Comparison of ENCODE assay signal across 9 cellular contexts in the genomic region with DNA sequence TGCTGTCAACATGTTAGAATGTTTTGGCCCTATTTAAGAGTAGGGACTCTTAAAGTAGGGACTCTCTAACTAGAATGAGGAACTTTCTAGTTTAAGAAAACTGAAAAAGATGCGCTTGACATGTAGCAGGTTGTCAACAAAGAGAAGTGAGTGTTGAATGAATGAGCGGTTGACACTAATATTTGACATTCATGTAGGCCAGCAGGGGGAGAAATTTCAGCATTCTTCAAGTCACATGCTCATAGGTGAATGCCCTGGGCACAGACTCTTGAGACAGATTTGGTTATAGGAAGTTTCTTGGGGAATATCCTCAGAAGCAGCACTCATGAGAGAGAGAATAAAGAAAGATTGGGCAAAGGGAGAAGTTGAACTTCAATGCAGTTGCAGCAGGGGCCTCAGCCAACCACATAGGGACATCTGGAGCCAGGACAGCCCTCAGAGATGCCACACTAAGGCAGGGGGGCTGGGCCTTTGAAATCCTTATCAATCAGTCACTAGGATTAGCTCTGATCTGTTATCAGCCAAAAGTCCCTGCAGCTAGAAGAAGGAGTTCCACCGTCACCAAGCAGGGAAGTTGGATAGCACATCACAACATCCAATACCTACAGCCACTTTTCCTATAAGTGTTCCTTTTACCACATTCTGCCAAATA.
DNase-seq lines count a peak whose midpoint lies in the region; ATAC-seq and TF ChIP-seq lines count a peak whose summit lies in the region.
"Had no signal": no experiment of that assay in that cellular context is flagged by ENCODE, and none has a peak within 500 bp of the region (broad histone marks: within the 10 kb centered on the region; RNA-seq: fewer than 3 reads in every experiment).

No MANE protein-coding gene starts in this region.

- TF ChIP-seq CTCF in GM13977 (IDR thresholded peaks at IDR 0.05; ENCODE audit: extremely low read depth, insufficient read depth, missing control alignments) (peak; percentile 47), HCT116 (IDR thresholded peaks at IDR 0.05 in 2 of 3, conservative IDR thresholded peaks at IDR 0.05 in 1 of 3; ENCODE audit: borderline replicate concordance in 1 of 3, insufficient read depth in 1 of 3, low read depth in 2 of 3, low read length in 2 of 3) (peak in 2 of 3 experiments; percentile 14 to 33; a peak in 1 of 6 replicates), Loucy (conservative IDR thresholded peaks at IDR 0.05; ENCODE audit: low read length) (peak; percentile 41; the same call in 1 of the 2 replicates)

- no peaks in the 10 kb centered on the region for H4K20me1 ChIP-seq in HCT116 (ENCODE audit: insufficient read depth)
- H4K20me1 ChIP-seq in Loucy (ENCODE audit: insufficient read depth, low read length, poor library complexity, severe bottlenecking) = no peaks in the 10 kb centered on the region

- TF ChIP-seq RAD21 in HCT116 (IDR thresholded peaks at IDR 0.05; ENCODE audit: low read depth) = no peak

- H3K9me2 ChIP-seq in HCT116 (ENCODE audit: insufficient read depth) (no peaks in the 10 kb centered on the region), Loucy (replicated peaks; ENCODE audit: low read depth, low read length) (no peaks in the 10 kb centered on the region)

- H3K9me3 ChIP-seq in HCT116 (ENCODE audit: control insufficient read depth in 1 of 2, insufficient read depth in 1 of 2, low read depth in 1 of 2, low read length in 2 of 2) = peaks cover 0 to 4% of the 10 kb centered on the region in 2 experiments; a peak in 1 of 4 replicates
- H3K9me3 ChIP-seq in Loucy (ENCODE audit: insufficient read depth, low read depth, low read length) = no peaks in the 10 kb centered on the region

- no TSS peak for BruUV-seq in HCT116 (replicated peaks; lab: Mats Ljungman, UMichigan)

- H3K9ac ChIP-seq in HCT116 (ENCODE audit: low read length) (no peak overlapping the region), Loucy (ENCODE audit: low read depth, low read length, poor library complexity, severe bottlenecking) (no peak overlapping the region)

- H2AFZ ChIP-seq in HCT116 (ENCODE audit: low read depth, low read length, poor library complexity, severe bottlenecking) (no peak overlapping the region), Loucy (ENCODE audit: low read length) (no peak overlapping the region)

- TF ChIP-seq POLR2A in HCT116 (IDR thresholded peaks at IDR 0.05; ENCODE audit: borderline replicate concordance, extremely low read depth, insufficient read depth, insufficient read length) = no peak

- peak; percentile 59; the same call in 1 of the 2 replicates for ATAC-seq in HCT116
- no peak for ATAC-seq in HG03439 (IDR thresholded peaks at IDR 0.05; ENCODE audit: unreplicated experiment)
- ATAC-seq: activated naive CD4-positive, alpha-beta T cell treated with anti-CD3 and anti-CD28 coated beads, Interleukin-2, amount 50 U/mL, for 72 hours had no signal

- intact Hi-C loops in HCT116 (cut with micrococcal nuclease) = loop anchor here (5.0 kb wide), 1 partner anchor 206 kb away; no protein-coding TSS in a partner anchor

- H3K27me3 ChIP-seq in HCT116 (ENCODE audit: insufficient read depth, low read length) (no peaks in the 10 kb centered on the region), Loucy (ENCODE audit: insufficient read depth, low read length, poor library complexity, severe bottlenecking) (no peaks in the 10 kb centered on the region), H7 (ENCODE audit: control insufficient read depth, insufficient read depth, low read length) (no peaks in the 10 kb centered on the region)

- H3K79me2 ChIP-seq in HCT116 (ENCODE audit: insufficient read depth, low read length) (no peaks in the 10 kb centered on the region), Loucy (ENCODE audit: insufficient read depth, low read length) (no peaks in the 10 kb centered on the region)

- DNase-seq in GM13977 (ENCODE audit: low spot score) (peak; percentile 21), HCT116 (ENCODE audit: low read depth, low spot score) (peak; percentile 2), kidney glomerular epithelial cell (lab: John Stamatoyannopoulos, UW) (peak; percentile 1), H7 (no peak), DMS114 treated with DMSO at 0.1 percent for 48 hours (lab: John Stamatoyannopoulos, UW; ENCODE audit: unreplicated experiment) (no peak), T-helper 1 cell (no peak)

- POLR2A ChIA-PET in HCT116 (lab: Charles Lee) = no interaction called here

- H3K4me2 ChIP-seq in HCT116 (ENCODE audit: low read length) = no peak overlapping the region
- no peak overlapping the region for H3K4me2 ChIP-seq in Loucy (ENCODE audit: low read depth, low read length, poor library complexity, severe bottlenecking)

- no peak overlapping the region for H3K27ac ChIP-seq in HCT116 (ENCODE audit: low read depth, low read length)

- H3K36me3 ChIP-seq in HCT116 (ENCODE audit: control insufficient read depth in 1 of 2, insufficient read depth in 2 of 2, low read length in 2 of 2) (no peaks in the 10 kb centered on the region), Loucy (ENCODE audit: insufficient read depth, low read length) (no peaks in the 10 kb centered on the region), H7 (replicated peaks; ENCODE audit: control insufficient read depth, insufficient read depth, low read length) (no peaks in the 10 kb centered on the region)

- RAD21 ChIA-PET in HCT116 (lab: Charles Lee; ENCODE audit: low non-redundant PET in 1 of 2, low total read pairs in 2 of 2, uncharacterized antibody in 2 of 2, unreplicated experiment in 2 of 2) = no interaction called here

- no peaks in the 10 kb centered on the region for H3K4me1 ChIP-seq in HCT116 (ENCODE audit: control insufficient read depth in 1 of 2, insufficient read depth in 2 of 2, low read length in 2 of 2)
- H3K4me1 ChIP-seq in Loucy (ENCODE audit: insufficient read depth, low read length, poor library complexity, severe bottlenecking) = no peaks in the 10 kb centered on the region

- CTCF ChIA-PET in HCT116 (lab: Charles Lee) = interaction anchor here (0.8 to 1.7 kb wide), 4 partner anchors 180 to 229 kb away, joined by 3 to 5 read pairs (median 4); no protein-coding TSS in a partner anchor

- in situ Hi-C loops in GM13977 (cut with MboI; ENCODE audit: low pct_unique_long_range_greater_than_20kb, low sequenced_read_pairs, unreplicated experiment) = loop anchor here (25.0 kb wide), 1 partner anchor 196 kb away; no protein-coding TSS in a partner anchor

- H3K4me3 ChIP-seq in HCT116 (replicated peaks in 1 of 2; ENCODE audit: low read depth in 1 of 2, low read length in 2 of 2) (no peak overlapping the region), Loucy (ENCODE audit: low read length, poor library complexity, severe bottlenecking) (no peak overlapping the region), H7 (ENCODE audit: insufficient read depth, low read depth, low read length) (no peak overlapping the region)

- no peaks in the 10 kb centered on the region for H3F3A ChIP-seq in Loucy (ENCODE audit: low read depth)

TF ChIP-seq in HCT116, 20 proteins besides CTCF, POLR2A, EP300 and RAD21 (continues in another document):
- no peak for TF ChIP-seq SRF (IDR thresholded peaks at IDR 0.05; ENCODE audit: low read depth)
- TF ChIP-seq SP1 (IDR thresholded peaks at IDR 0.05; ENCODE audit: low read depth) = no peak
- TF ChIP-seq, protein P1, sequence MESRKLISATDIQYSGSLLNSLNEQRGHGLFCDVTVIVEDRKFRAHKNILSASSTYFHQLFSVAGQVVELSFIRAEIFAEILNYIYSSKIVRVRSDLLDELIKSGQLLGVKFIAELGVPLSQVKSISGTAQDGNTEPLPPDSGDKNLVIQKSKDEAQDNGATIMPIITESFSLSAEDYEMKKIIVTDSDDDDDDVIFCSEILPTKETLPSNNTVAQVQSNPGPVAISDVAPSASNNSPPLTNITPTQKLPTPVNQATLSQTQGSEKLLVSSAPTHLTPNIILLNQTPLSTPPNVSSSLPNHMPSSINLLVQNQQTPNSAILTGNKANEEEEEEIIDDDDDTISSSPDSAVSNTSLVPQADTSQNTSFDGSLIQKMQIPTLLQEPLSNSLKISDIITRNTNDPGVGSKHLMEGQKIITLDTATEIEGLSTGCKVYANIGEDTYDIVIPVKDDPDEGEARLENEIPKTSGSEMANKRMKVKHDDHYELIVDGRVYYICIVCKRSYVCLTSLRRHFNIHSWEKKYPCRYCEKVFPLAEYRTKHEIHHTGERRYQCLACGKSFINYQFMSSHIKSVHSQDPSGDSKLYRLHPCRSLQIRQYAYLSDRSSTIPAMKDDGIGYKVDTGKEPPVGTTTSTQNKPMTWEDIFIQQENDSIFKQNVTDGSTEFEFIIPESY (IDR thresholded peaks at IDR 0.05; ENCODE audit: extremely low read depth, insufficient replicate concordance, low read length) = no peak
- TF ChIP-seq CBX3 (IDR thresholded peaks at IDR 0.05; ENCODE audit: low read depth) = no peak
- TF ChIP-seq EZH2 (IDR thresholded peaks at IDR 0.05) = no peak
- TF ChIP-seq, protein P2, sequence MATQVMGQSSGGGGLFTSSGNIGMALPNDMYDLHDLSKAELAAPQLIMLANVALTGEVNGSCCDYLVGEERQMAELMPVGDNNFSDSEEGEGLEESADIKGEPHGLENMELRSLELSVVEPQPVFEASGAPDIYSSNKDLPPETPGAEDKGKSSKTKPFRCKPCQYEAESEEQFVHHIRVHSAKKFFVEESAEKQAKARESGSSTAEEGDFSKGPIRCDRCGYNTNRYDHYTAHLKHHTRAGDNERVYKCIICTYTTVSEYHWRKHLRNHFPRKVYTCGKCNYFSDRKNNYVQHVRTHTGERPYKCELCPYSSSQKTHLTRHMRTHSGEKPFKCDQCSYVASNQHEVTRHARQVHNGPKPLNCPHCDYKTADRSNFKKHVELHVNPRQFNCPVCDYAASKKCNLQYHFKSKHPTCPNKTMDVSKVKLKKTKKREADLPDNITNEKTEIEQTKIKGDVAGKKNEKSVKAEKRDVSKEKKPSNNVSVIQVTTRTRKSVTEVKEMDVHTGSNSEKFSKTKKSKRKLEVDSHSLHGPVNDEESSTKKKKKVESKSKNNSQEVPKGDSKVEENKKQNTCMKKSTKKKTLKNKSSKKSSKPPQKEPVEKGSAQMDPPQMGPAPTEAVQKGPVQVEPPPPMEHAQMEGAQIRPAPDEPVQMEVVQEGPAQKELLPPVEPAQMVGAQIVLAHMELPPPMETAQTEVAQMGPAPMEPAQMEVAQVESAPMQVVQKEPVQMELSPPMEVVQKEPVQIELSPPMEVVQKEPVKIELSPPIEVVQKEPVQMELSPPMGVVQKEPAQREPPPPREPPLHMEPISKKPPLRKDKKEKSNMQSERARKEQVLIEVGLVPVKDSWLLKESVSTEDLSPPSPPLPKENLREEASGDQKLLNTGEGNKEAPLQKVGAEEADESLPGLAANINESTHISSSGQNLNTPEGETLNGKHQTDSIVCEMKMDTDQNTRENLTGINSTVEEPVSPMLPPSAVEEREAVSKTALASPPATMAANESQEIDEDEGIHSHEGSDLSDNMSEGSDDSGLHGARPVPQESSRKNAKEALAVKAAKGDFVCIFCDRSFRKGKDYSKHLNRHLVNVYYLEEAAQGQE (IDR thresholded peaks at IDR 0.05; ENCODE audit: low read depth) = no peak
- TF ChIP-seq, protein P3, sequence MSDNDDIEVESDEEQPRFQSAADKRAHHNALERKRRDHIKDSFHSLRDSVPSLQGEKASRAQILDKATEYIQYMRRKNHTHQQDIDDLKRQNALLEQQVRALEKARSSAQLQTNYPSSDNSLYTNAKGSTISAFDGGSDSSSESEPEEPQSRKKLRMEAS (IDR thresholded peaks at IDR 0.05) = no peak
- no peak for TF ChIP-seq EZH2phosphoT487 (IDR thresholded peaks at IDR 0.05; ENCODE audit: borderline replicate concordance)

Comparison
In these comparisons a context has a peak if more than half of its experiments do, and no peak if none do; other contexts are left out.
1. DNase-seq: peak in GM13977 (single experiment), HCT116 (single experiment) and kidney glomerular epithelial cell (single experiment); none in H7 (single experiment), DMS114 treated with DMSO at 0.1 percent for 48 hours (single experiment) and T-helper 1 cell (0 of 5).
2. Peak in every context shown above with its lines, with median percentiles within 50 percentile points of each other: CTCF ChIP-seq.